Comparison of ENCODE assay signal across 8 cellular contexts in the genomic region with DNA sequence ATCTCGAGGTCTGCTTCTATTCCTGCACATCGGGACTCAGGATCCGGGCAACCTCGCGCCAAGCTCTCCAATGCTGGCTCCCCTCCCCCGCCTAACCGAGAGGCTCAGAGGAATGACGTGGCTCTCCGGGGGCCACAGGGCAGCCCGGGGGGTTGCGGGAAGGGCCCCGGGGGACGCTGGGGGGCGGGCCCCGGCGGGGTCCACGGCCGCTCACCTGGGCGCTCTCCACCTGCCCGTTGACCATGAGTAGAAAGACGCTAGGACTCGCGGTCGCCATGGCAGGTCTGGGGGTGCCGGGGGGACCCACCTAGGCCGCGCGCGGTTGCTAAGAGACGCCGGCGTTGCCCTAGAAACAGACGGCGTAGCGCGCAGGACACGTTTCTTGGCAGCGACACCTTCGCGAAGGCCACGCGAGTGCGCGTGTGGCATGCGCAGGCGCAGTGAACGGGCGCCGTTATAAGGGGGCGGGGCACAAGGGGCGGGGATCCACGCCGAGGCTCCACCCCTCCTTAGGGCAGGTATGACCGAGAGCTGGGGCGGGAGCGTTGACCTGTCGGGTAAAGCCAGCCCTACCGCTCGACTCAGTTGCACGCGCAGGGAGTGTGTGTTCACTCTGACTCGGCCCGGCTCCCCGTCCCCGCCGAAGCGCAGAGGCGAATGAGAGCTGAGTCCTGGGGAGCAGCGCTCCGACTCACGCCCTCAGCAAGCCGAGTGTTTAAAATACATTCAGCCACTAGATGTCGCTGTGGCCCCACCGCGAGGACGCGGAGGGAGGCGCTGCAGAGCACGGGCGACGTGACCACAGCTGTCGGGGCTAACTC. TPM values are rescaled to one million over a fixed set of nuclear protein-coding genes. Genes with fewer than 3 reads are reported as not detected.
DNase-seq lines count a peak whose midpoint lies in the region; ATAC-seq, FAIRE-seq and TF ChIP-seq lines count a peak whose summit lies in the region.

A gene with protein sequence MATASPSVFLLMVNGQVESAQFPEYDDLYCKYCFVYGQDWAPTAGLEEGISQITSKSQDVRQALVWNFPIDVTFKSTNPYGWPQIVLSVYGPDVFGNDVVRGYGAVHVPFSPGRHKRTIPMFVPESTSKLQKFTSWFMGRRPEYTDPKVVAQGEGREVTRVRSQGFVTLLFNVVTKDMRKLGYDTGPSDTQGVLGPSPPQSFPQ (minus strand): TSS at position 431 of the 821 bp plus-strand sequence. CDS start 154 bp downstream, at position 277.

- TF ChIP-seq POLR2A in GM12891 (IDR thresholded peaks at IDR 0.05; ENCODE audit: low read depth, low read length) (no peak), vagina (IDR thresholded peaks at IDR 0.05) (peak in 1 of 2 donors; percentile 8)

- H3K4me1 ChIP-seq in ascending aorta (no peaks in the 10 kb centered on the region), right cardiac atrium (ENCODE audit: control insufficient read depth, insufficient read depth, low read length) (peaks cover 2% of the 10 kb centered on the region), vagina (peaks cover 11% of the 10 kb centered on the region)

- H3K27ac ChIP-seq in ascending aorta (peak within 1 kb of the TSS; percentile 55 to 86), right cardiac atrium (ENCODE audit: low read length) (no peak within 1 kb of the TSS), vagina (peak within 1 kb of the TSS; percentile 88)

- peaks cover 16% of the 10 kb centered on the region for H3K4me1 Mint-ChIP-seq in T-helper 17 cell

- intact Hi-C loops in ascending aorta (cut with DNase I), result loop anchor here (1.0 to 5.0 kb wide), 6 partner anchors 15 to 404 kb away; a partner anchor contains a TSS
- intact Hi-C loops in right cardiac atrium (cut with DNase I), result loop anchor here (2.0 to 10.0 kb wide), 4 partner anchors 82 to 402 kb away; no protein-coding TSS in a partner anchor
- intact Hi-C loops in vagina (cut with DNase I), result loop anchor here (2.0 to 10.0 kb wide), 2 partner anchors 84 to 402 kb away; no protein-coding TSS in a partner anchor

- H3K36me3 ChIP-seq in ascending aorta (no peaks in the 10 kb centered on the region), vagina (no peaks in the 10 kb centered on the region)

- TF ChIP-seq CTCF in ascending aorta (IDR thresholded peaks at IDR 0.05) (peak; percentile 95 to 100 (median 99)), vagina (IDR thresholded peaks at IDR 0.05) (peak; percentile 99)

- H3K27me3 ChIP-seq in ascending aorta (no peaks in the 10 kb centered on the region), right cardiac atrium (ENCODE audit: control insufficient read depth, insufficient read depth) (no peaks in the 10 kb centered on the region), vagina (no peaks in the 10 kb centered on the region)

- peaks cover 2% of the 10 kb centered on the region for H3K36me3 Mint-ChIP-seq in T-helper 17 cell (ENCODE audit: low read depth)

- DNase-seq in GM12891 (ENCODE audit: insufficient read length, low spot score), result peak; percentile 98
- DNase-seq in NCI-H1436 (lab: John Stamatoyannopoulos, UW), result peak; percentile 97
- peak; percentile 89 to 93 (median 89) for DNase-seq in T-helper 17 cell
- DNase-seq in ascending aorta (ENCODE audit: low spot score in 2 of 2), result peak; percentile 69 to 96
- DNase-seq in right cardiac atrium, result peak; percentile 93 to 97 (median 97)
- peak; percentile 93 for DNase-seq in putamen (ENCODE audit: low spot score)
- DNase-seq in vagina (ENCODE audit: extremely low spot score in 2 of 2), result no peak

- H3K27me3 Mint-ChIP-seq in T-helper 17 cell, result peaks cover 34% of the 10 kb centered on the region

- ATAC-seq in HG02798 (IDR thresholded peaks at IDR 0.05; ENCODE audit: poor library complexity, unreplicated experiment) (peak; percentile 89), T-helper 17 cell (peak; percentile 92), right cardiac atrium (peak; percentile 94)

- FAIRE-seq in GM12891 (lab: Jason Lieb, UNC), result peak; percentile 100

- H3K4me3 Mint-ChIP-seq in T-helper 17 cell, result peak within 1 kb of the TSS; percentile 84

- H3K27ac Mint-ChIP-seq in T-helper 17 cell, result peak within 1 kb of the TSS; percentile 67

- WGBS in right cardiac atrium, result under 1% methylated on average over 82 of the region's 82 CpGs

- peak within 1 kb of the TSS; percentile 46 to 91 for H3K4me3 ChIP-seq in ascending aorta
- H3K4me3 ChIP-seq in right cardiac atrium (ENCODE audit: low read length), result peak within 1 kb of the TSS; percentile 52
- H3K4me3 ChIP-seq in vagina, result peak within 1 kb of the TSS; percentile 68 to 87

- H3K9me3 ChIP-seq in T-helper 17 cell (ENCODE audit: control insufficient read depth, low read length, poor library complexity, severe bottlenecking) (no peaks in the 10 kb centered on the region), ascending aorta (no peaks in the 10 kb centered on the region), right cardiac atrium (ENCODE audit: control insufficient read depth, low read length) (no peaks in the 10 kb centered on the region), vagina (no peaks in the 10 kb centered on the region)

TF ChIP-seq in GM12891, 5 proteins besides CTCF, POLR2A, EP300 and RAD21:
- TF ChIP-seq POLR2AphosphoS5 (IDR thresholded peaks at IDR 0.05; ENCODE audit: low read depth, low read length), result no peak
- TF ChIP-seq TAF1 (IDR thresholded peaks at IDR 0.05; ENCODE audit: low read depth, low read length), result no peak
- TF ChIP-seq PAX5 (IDR thresholded peaks at IDR 0.05; ENCODE audit: insufficient read depth, low read length, severe bottlenecking), result no peak
- no peak for TF ChIP-seq SPI1 (IDR thresholded peaks at IDR 0.05; ENCODE audit: low read depth, low read length)
- TF ChIP-seq POU2F2 (IDR thresholded peaks at IDR 0.05; ENCODE audit: low read depth, low read length), result no peak

RNA-seq across cellular contexts. Expression of the gene that starts here (rescaled TPM):
- polyA plus RNA-seq in GM12891 (2012; ENCODE audit: low read depth, missing spikeins), result 15.3 TPM
- total RNA-seq in T-helper 17 cell (1 to 10 TPM in 1 of 2 donors, under 1 TPM in 1; 0.37 to 1.2 TPM), ascending aorta (49.1 TPM), right cardiac atrium (10 to 100 TPM in 3 of 4 donors, 1 to 10 TPM in 1; 9.8 to 14.6 (median 12.1) TPM), vagina (50.6 TPM)
- polyA plus RNA-seq in right cardiac atrium, result 20.9 TPM

Comparison
In these comparisons a context has a peak if more than half of its experiments do, and no peak if none do; other contexts are left out.
1. RNA of the gene that starts here (total RNA-seq): 50.6 TPM in vagina (single experiment), 49.1 TPM in ascending aorta (single experiment) and 9.8 to 14.6 TPM in right cardiac atrium; 0.37 to 1.2 TPM in T-helper 17 cell; every median in the first group is over 4 times any median in the second.
2. DNase-seq: peak in GM12891 (single experiment), NCI-H1436 (single experiment), T-helper 17 cell (3 of 3), ascending aorta (2 of 2), right cardiac atrium (3 of 3) and putamen (single experiment); none in vagina (0 of 2).
3. Peak in every context shown above with its lines, with median percentiles within 50 percentile points of each other: ATAC-seq and H3K4me3 ChIP-seq.